15 cellular contexts compared by ENCODE assay signal in the genomic region with DNA sequence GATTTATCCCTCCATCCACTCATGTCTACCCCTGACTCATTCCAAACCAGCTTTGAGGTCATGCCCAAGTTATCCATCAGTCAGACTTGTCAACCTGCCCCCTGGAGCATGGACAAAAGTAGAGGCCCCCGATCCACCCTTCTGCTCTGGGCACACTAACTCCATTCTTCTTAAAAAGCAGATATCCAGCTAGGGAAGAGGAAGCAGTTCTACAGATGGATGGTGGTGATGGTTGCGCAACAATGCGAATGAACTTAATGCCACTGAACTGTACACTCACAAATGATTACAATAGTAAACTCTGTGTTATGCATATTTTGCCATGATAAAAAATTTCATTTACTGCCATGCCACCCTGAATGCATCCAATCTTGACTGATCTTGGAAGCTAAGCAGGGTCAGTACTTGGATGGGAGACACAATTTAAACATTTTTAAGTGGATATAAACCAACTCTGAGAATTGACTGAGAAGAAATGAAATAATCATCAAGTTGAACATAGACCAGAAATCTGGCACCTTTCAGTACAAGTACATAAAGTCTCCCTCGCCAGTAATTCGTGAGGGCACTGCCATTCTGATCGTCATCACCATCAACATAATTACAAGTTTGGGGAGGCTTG.
DNase-seq lines count a peak whose midpoint lies in the region; ATAC-seq and TF ChIP-seq lines count a peak whose summit lies in the region.
"Had no signal": no experiment of that assay in that cellular context is flagged by ENCODE, and none has a peak within 500 bp of the region (broad histone marks: within the 10 kb centered on the region; RNA-seq: fewer than 3 reads in every experiment).

No MANE protein-coding gene starts in this region.

- H3K27me3 ChIP-seq in GM23248 (replicated peaks; ENCODE audit: insufficient read depth) (no peaks in the 10 kb centered on the region), esophagus muscularis mucosa (peaks cover 0 to 4% (median 0%) of the 10 kb centered on the region in 4 donors)
- H3K27me3 ChIP-seq: Peyer's patch had no signal

- H3K9ac ChIP-seq in GM23248: no peak overlapping the region

- TF ChIP-seq POLR2A in esophagus muscularis mucosa (IDR thresholded peaks at IDR 0.05; ENCODE audit: low read depth): no peak

- no peaks in the 10 kb centered on the region for H4K20me1 ChIP-seq in GM23248 (ENCODE audit: insufficient read depth)

- CTCF ChIA-PET in RWPE1 (lab: Yijun Ruan, JAX): no interaction called here

- 0 out of 2 replicates have a peak, but pooled peaks cover 6% of the 10 kb centered on the region for H3K36me3 ChIP-seq in GM23248 (ENCODE audit: low read depth)
- peaks cover 0 to 9% (median 0%) of the 10 kb centered on the region in 4 donors for H3K36me3 ChIP-seq in esophagus muscularis mucosa
- H3K36me3 ChIP-seq: Peyer's patch had no signal

- peaks cover 13% of the 10 kb centered on the region for H3K36me3 Mint-ChIP-seq in osteocyte (ENCODE audit: unreplicated experiment)

- H2AFZ ChIP-seq in GM23248: no peak overlapping the region

- DNase-seq in GM23248: peak; percentile 16
- DNase-seq in NOMO-1 treated with DMSO at 0.1 percent for 48 hours (lab: John Stamatoyannopoulos, UW; ENCODE audit: unreplicated experiment): peak; percentile 88
- DNase-seq in esophagus muscularis mucosa (ENCODE audit: extremely low spot score): peak; percentile 72
- DNase-seq in osteocyte (ENCODE audit: extremely low spot score, unreplicated experiment): peak; percentile 15
- DNase-seq in RWPE1 (ENCODE audit: low spot score): no peak
- no peak for DNase-seq in NCI-H2196 (lab: John Stamatoyannopoulos, UW; ENCODE audit: unreplicated experiment)
- DNase-seq: activated CD8-positive, alpha-beta T cell treated with anti-CD3 and anti-CD28 coated beads, Interleukin-2, amount 10 ng/mL, durations not matched to agents 7 days and 5 days; activated naive CD4-positive, alpha-beta T cell treated with anti-CD3 and anti-CD28 coated beads, Interleukin-2, amount 10 ng/mL, durations not matched to agents 7 days and 5 days; NCI-H2171 treated with DMSO at 0.1 percent for 48 hours; Peyer's patch; T1000 had no signal

- H3K9me3 Mint-ChIP-seq in osteocyte (ENCODE audit: unreplicated experiment): no peaks in the 10 kb centered on the region
- H3K9me3 Mint-ChIP-seq: activated naive CD4-positive, alpha-beta T cell treated with anti-CD3 and anti-CD28 coated beads, Interleukin-2, amount 10 ng/mL, durations not matched to agents 7 days and 5 days; CD8-positive, alpha-beta T cell; nephron had no signal

- no peak overlapping the region for H3K4me2 ChIP-seq in GM23248 (ENCODE audit: unreplicated experiment)

- H3K79me2 ChIP-seq in GM23248 (ENCODE audit: insufficient read depth): peaks cover 71% of the 10 kb centered on the region

- TF ChIP-seq EP300 in esophagus muscularis mucosa (IDR thresholded peaks at IDR 0.05): peak; percentile 31

- ATAC-seq in GM21528 (IDR thresholded peaks at IDR 0.05; ENCODE audit: low FRiP score, unreplicated experiment) (no peak), HG02981 (IDR thresholded peaks at IDR 0.05; ENCODE audit: unreplicated experiment) (no peak)
- ATAC-seq: activated CD8-positive, alpha-beta T cell treated with anti-CD3 and anti-CD28 coated beads, Interleukin-2, amount 10 ng/mL, durations not matched to agents 7 days and 5 days; CD8-positive, alpha-beta T cell had no signal

- H3K27me3 Mint-ChIP-seq in osteocyte (ENCODE audit: unreplicated experiment): no peaks in the 10 kb centered on the region
- H3K27me3 Mint-ChIP-seq: activated naive CD4-positive, alpha-beta T cell treated with anti-CD3 and anti-CD28 coated beads, Interleukin-2, amount 10 ng/mL, durations not matched to agents 7 days and 5 days had no signal

- 88 to 89% methylated on average over 6 of the region's 6 CpGs for WGBS in GM23248 (ENCODE audit: low coverage in 1 of 2, low lambda C conversion rate in 2 of 2, missing lambda C conversion rate in 2 of 2), 2 experiments
- WGBS in esophagus muscularis mucosa: 67% methylated on average over 6 of the region's 6 CpGs

- peak overlapping the region; percentile 95 for H3K27ac Mint-ChIP-seq in osteocyte (ENCODE audit: unreplicated experiment)
- H3K27ac Mint-ChIP-seq: activated CD8-positive, alpha-beta T cell treated with anti-CD3 and anti-CD28 coated beads, Interleukin-2, amount 10 ng/mL, durations not matched to agents 7 days and 5 days; activated naive CD4-positive, alpha-beta T cell treated with anti-CD3 and anti-CD28 coated beads, Interleukin-2, amount 10 ng/mL, durations not matched to agents 7 days and 5 days; CD8-positive, alpha-beta T cell; nephron had no signal

- H3K4me1 Mint-ChIP-seq in osteocyte (ENCODE audit: unreplicated experiment): peaks cover 80% of the 10 kb centered on the region

- H3K4me1 ChIP-seq in GM23248 (ENCODE audit: insufficient read depth) (peaks cover 22% of the 10 kb centered on the region), esophagus muscularis mucosa (peaks cover 26 to 87% (median 84%) of the 10 kb centered on the region in 4 donors)
- H3K4me1 ChIP-seq: Peyer's patch had no signal

- 0 out of 2 replicates have a peak, but pooled peaks cover 5% of the 10 kb centered on the region for H3F3A ChIP-seq in GM23248 (ENCODE audit: insufficient read depth)

- H3K9me2 ChIP-seq in GM23248 (ENCODE audit: insufficient read depth): no peaks in the 10 kb centered on the region

- H3K4me3 ChIP-seq in GM23248: no peak overlapping the region
- no peak overlapping the region for H3K4me3 ChIP-seq in esophagus muscularis mucosa
- H3K4me3 ChIP-seq: Peyer's patch had no signal

- intact Hi-C loops in esophagus muscularis mucosa (cut with DNase I): loop anchor here (5.0 kb wide), 2 partner anchors 119 to 194 kb away; no protein-coding TSS in a partner anchor

- POLR2A ChIA-PET in RWPE1 (lab: Yijun Ruan, JAX; ENCODE audit: low non-redundant PET): no interaction called here

- no peak overlapping the region for H3K27ac ChIP-seq in GM23248
- peak overlapping the region; percentile 80 to 88 (median 86) for H3K27ac ChIP-seq in esophagus muscularis mucosa (replicated peaks in 1 of 4)
- no peak overlapping the region for H3K27ac ChIP-seq in RWPE1

- in situ Hi-C loops in GM23248 (cut with MboI): no loop called here

- no peak for TF ChIP-seq CTCF in esophagus muscularis mucosa (IDR thresholded peaks at IDR 0.05)
- TF ChIP-seq CTCF in osteocyte (IDR thresholded peaks at IDR 0.05): no peak
- no peak for TF ChIP-seq CTCF in RWPE1 (conservative IDR thresholded peaks at IDR 0.05; ENCODE audit: low read depth)

- H3K9me3 ChIP-seq in GM23248 (ENCODE audit: low read depth) (no peaks in the 10 kb centered on the region), esophagus muscularis mucosa (no peaks in the 10 kb centered on the region)

- H3K4me3 Mint-ChIP-seq in osteocyte (ENCODE audit: unreplicated experiment): no peak overlapping the region
- H3K4me3 Mint-ChIP-seq: activated CD8-positive, alpha-beta T cell treated with anti-CD3 and anti-CD28 coated beads, Interleukin-2, amount 10 ng/mL, durations not matched to agents 7 days and 5 days; activated naive CD4-positive, alpha-beta T cell treated with anti-CD3 and anti-CD28 coated beads, Interleukin-2, amount 10 ng/mL, durations not matched to agents 7 days and 5 days; CD8-positive, alpha-beta T cell; nephron had no signal

Comparison
In these comparisons a context has a peak if more than half of its experiments do, and no peak if none do; other contexts are left out.
1. DNase-seq: peak in GM23248 (single experiment), NOMO-1 treated with DMSO at 0.1 percent for 48 hours (single experiment), esophagus muscularis mucosa (single experiment) and osteocyte (single experiment); none in RWPE1 (single experiment) and NCI-H2196 (single experiment).
2. H3K27ac ChIP-seq: peak in esophagus muscularis mucosa (4 of 4); none in GM23248 (single experiment) and RWPE1 (single experiment).